In genomic region chr11:71153005-71153395, GRCh38 we compare ENCODE assay signal across 10 cellular contexts.
DNase-seq lines count a peak whose midpoint lies in the region; ATAC-seq and TF ChIP-seq lines count a peak whose summit lies in the region.
"Had no signal": no experiment of that assay in that cellular context is flagged by ENCODE, and none has a peak within 500 bp of the region (broad histone marks: within the 10 kb centered on the region; RNA-seq: fewer than 3 reads in every experiment).

No MANE protein-coding gene starts in this region.

- ATAC-seq in RWPE2 (ENCODE audit: low read depth) = peak; percentile 92

- no peak overlapping the region for H4K8ac ChIP-seq in trophoblast cell (ENCODE audit: low read depth, low read length)

- no peak overlapping the region for H4K91ac ChIP-seq in trophoblast cell (ENCODE audit: low read depth, low read length)

- H3K36me3 Mint-ChIP-seq in activated CD4-positive, alpha-beta memory T cell treated with anti-CD3 and anti-CD28 coated beads, Interleukin-2, amount 10 ng/mL, durations not matched to agents 7 days and 5 days (ENCODE audit: low read depth) = no peaks in the 10 kb centered on the region
- H3K36me3 Mint-ChIP-seq: CD8-positive, alpha-beta memory T cell had no signal

- no peak overlapping the region for H3K18ac ChIP-seq in trophoblast cell (ENCODE audit: low read length)

- H3K4me3 Mint-ChIP-seq in activated CD4-positive, alpha-beta memory T cell treated with anti-CD3 and anti-CD28 coated beads, Interleukin-2, amount 10 ng/mL, durations not matched to agents 7 days and 5 days = no peak overlapping the region
- H3K4me3 Mint-ChIP-seq: CD8-positive, alpha-beta memory T cell had no signal

- no peaks in the 10 kb centered on the region for H3K27me3 ChIP-seq in RWPE2 (ENCODE audit: insufficient read depth, poor library complexity, severe bottlenecking)
- H3K27me3 ChIP-seq in trophoblast cell (ENCODE audit: insufficient read depth, low read length) = no peaks in the 10 kb centered on the region

- POLR2A ChIA-PET in activated CD4-positive, alpha-beta memory T cell treated with anti-CD3 and anti-CD28 coated beads, Interleukin-2, amount 10 ng/mL, durations not matched to agents 7 days and 5 days (lab: Charles Lee) = no interaction called here

- H2AFZ ChIP-seq in trophoblast cell (ENCODE audit: insufficient read depth, low read length, poor library complexity) = no peak overlapping the region

- H3K14ac ChIP-seq in trophoblast cell (ENCODE audit: low read length) = no peak overlapping the region

- H2BK12ac ChIP-seq in trophoblast cell (ENCODE audit: low read length) = no peak overlapping the region

- peaks cover 3% of the 10 kb centered on the region for H3K9me3 Mint-ChIP-seq in activated CD4-positive, alpha-beta memory T cell treated with anti-CD3 and anti-CD28 coated beads, Interleukin-2, amount 10 ng/mL, durations not matched to agents 7 days and 5 days

- no peaks in the 10 kb centered on the region for H3K4me1 ChIP-seq in RWPE2 (ENCODE audit: insufficient read depth, poor library complexity, severe bottlenecking)
- peaks cover 4 to 5% of the 10 kb centered on the region in 2 experiments for H3K4me1 ChIP-seq in trophoblast cell (ENCODE audit: control insufficient read depth in 1 of 2, insufficient read depth in 2 of 2, low read length in 2 of 2)

- H2BK5ac ChIP-seq in trophoblast cell (ENCODE audit: low read depth, low read length, poor library complexity) = no peak overlapping the region

- peak overlapping the region; percentile 26 for H3K27ac ChIP-seq in RWPE2 (ENCODE audit: poor library complexity, severe bottlenecking)
- no peak overlapping the region for H3K27ac ChIP-seq in trophoblast cell (ENCODE audit: low read depth, low read length)
- H3K27ac ChIP-seq: KMS-11 had no signal

- peak; percentile 31 for DNase-seq in DMS79 (lab: John Stamatoyannopoulos, UW)
- no peak for DNase-seq in RWPE2 (ENCODE audit: low spot score)
- peak; percentile 12 for DNase-seq in fibroblast of the aortic adventitia (ENCODE audit: low read depth)
- DNase-seq in trophoblast cell = peak; percentile 20 to 43
- no peak for DNase-seq in activated CD4-positive, alpha-beta memory T cell treated with anti-CD3 and anti-CD28 coated beads, Interleukin-2, amount 10 ng/mL, durations not matched to agents 7 days and 5 days
- DNase-seq in SIG-M5 (lab: John Stamatoyannopoulos, UW) = no peak
- DNase-seq in SHP77 (lab: John Stamatoyannopoulos, UW) = no peak
- DNase-seq in cerebellar cortex (ENCODE audit: low spot score) = no peak
- DNase-seq: CD8-positive, alpha-beta memory T cell had no signal

- H3K4me3 ChIP-seq in RWPE2 (ENCODE audit: severe bottlenecking) (peak overlapping the region; percentile 11), fibroblast of the aortic adventitia (ENCODE audit: low read depth, low read length) (no peak overlapping the region), trophoblast cell (ENCODE audit: low read depth, low read length) (no peak overlapping the region)

- no peak overlapping the region for H2BK120ac ChIP-seq in trophoblast cell (ENCODE audit: insufficient read depth, low read length, poor library complexity)

- H3K27ac Mint-ChIP-seq in activated CD4-positive, alpha-beta memory T cell treated with anti-CD3 and anti-CD28 coated beads, Interleukin-2, amount 10 ng/mL, durations not matched to agents 7 days and 5 days = no peak overlapping the region
- H3K27ac Mint-ChIP-seq: CD8-positive, alpha-beta memory T cell had no signal

- no peaks in the 10 kb centered on the region for H3K79me2 ChIP-seq in trophoblast cell (ENCODE audit: control insufficient read depth, insufficient read depth, low read length, poor library complexity)

- H3K9me3 ChIP-seq in RWPE2 (ENCODE audit: severe bottlenecking) (no peaks in the 10 kb centered on the region), trophoblast cell (ENCODE audit: insufficient read depth, low read depth, low read length) (no peaks in the 10 kb centered on the region)

- H3K27me3 Mint-ChIP-seq in activated CD4-positive, alpha-beta memory T cell treated with anti-CD3 and anti-CD28 coated beads, Interleukin-2, amount 10 ng/mL, durations not matched to agents 7 days and 5 days = peaks cover 4% of the 10 kb centered on the region

- H3K36me3 ChIP-seq in RWPE2 (ENCODE audit: low read depth) (no peaks in the 10 kb centered on the region), trophoblast cell (ENCODE audit: control insufficient read depth in 1 of 2, insufficient read depth in 2 of 2, low read length in 2 of 2) (no peaks in the 10 kb centered on the region)

- H3K79me1 ChIP-seq in trophoblast cell (ENCODE audit: low read length) = no peaks in the 10 kb centered on the region

- H3K4ac ChIP-seq in trophoblast cell (ENCODE audit: low read depth, low read length) = no peak overlapping the region

- no CpG with 5 or more reads among the region's 15 CpGs for WGBS in trophoblast cell (ENCODE audit: extremely low coverage, insufficient coverage, insufficient read length)

- H3K4me2 ChIP-seq in trophoblast cell (ENCODE audit: low read length) = peak overlapping the region; percentile 48
- H3K4me2 ChIP-seq: KMS-11 had no signal

- no peaks in the 10 kb centered on the region for H3K4me1 Mint-ChIP-seq in activated CD4-positive, alpha-beta memory T cell treated with anti-CD3 and anti-CD28 coated beads, Interleukin-2, amount 10 ng/mL, durations not matched to agents 7 days and 5 days

- no peak overlapping the region for H4K12ac ChIP-seq in trophoblast cell (ENCODE audit: low read depth, low read length)

- TF ChIP-seq CTCF in RWPE2 (IDR thresholded peaks at IDR 0.05; ENCODE audit: poor library complexity, severe bottlenecking) = no peak
- no peak for TF ChIP-seq CTCF in fibroblast of the aortic adventitia (IDR thresholded peaks at IDR 0.05; ENCODE audit: insufficient read depth, low read length)

- CTCF ChIA-PET in activated CD4-positive, alpha-beta memory T cell treated with anti-CD3 and anti-CD28 coated beads, Interleukin-2, amount 10 ng/mL, durations not matched to agents 7 days and 5 days (lab: Charles Lee) = no interaction called here

- no peak overlapping the region for H3K9ac ChIP-seq in trophoblast cell (ENCODE audit: low read length)
- H3K9ac ChIP-seq: KMS-11 had no signal

- H2AK5ac ChIP-seq in trophoblast cell (ENCODE audit: low read length) = no peak overlapping the region

- no peak overlapping the region for H3K23ac ChIP-seq in trophoblast cell (ENCODE audit: low read length)

Comparison
In these comparisons a context has a peak if more than half of its experiments do, and no peak if none do; other contexts are left out.
1. DNase-seq: peak in DMS79 (single experiment), fibroblast of the aortic adventitia (single experiment) and trophoblast cell (2 of 2); none in RWPE2 (single experiment), activated CD4-positive, alpha-beta memory T cell treated with anti-CD3 and anti-CD28 coated beads, Interleukin-2, amount 10 ng/mL, durations not matched to agents 7 days and 5 days (single experiment), SIG-M5 (single experiment), SHP77 (0 of 2) and cerebellar cortex (single experiment).